Comparison of ENCODE assay signal across 20 cellular contexts in genomic region chr14:93749081-93749430, GRCh38. TPM values are rescaled to one million over a fixed set of nuclear protein-coding genes. Genes with fewer than 3 reads are reported as not detected.
"Had no signal": no experiment of that assay in that cellular context is flagged by ENCODE, and none has a peak within 500 bp of the region (broad histone marks: within the 10 kb centered on the region; RNA-seq: fewer than 3 reads in every experiment).

No MANE protein-coding gene starts in this region.

- ATAC-seq: activated naive CD8-positive, alpha-beta T cell treated with anti-CD3 and anti-CD28 coated beads, Interleukin-2, amount 50 U/mL, for 24 hours; effector memory CD8-positive, alpha-beta T cell; naive thymus-derived CD4-positive, alpha-beta T cell; stimulated activated effector memory CD8-positive, alpha-beta T cell treated with anti-CD3 and anti-CD28 coated beads, Interleukin-12 subunit alpha, Interleukin-12 subunit beta, amount 100 ng/mL, for 72 hours had no signal

- H3K27ac ChIP-seq: brain microvascular endothelial cell, skin epidermis had no signal

- H3K36me3 Mint-ChIP-seq: activated naive CD4-positive, alpha-beta T cell treated with anti-CD3 and anti-CD28 coated beads, Interleukin-2, amount 10 ng/mL, durations not matched to agents 7 days and 5 days; memory B cell; naive thymus-derived CD4-positive, alpha-beta T cell; stimulated activated effector memory CD8-positive, alpha-beta T cell treated with anti-CD3 and anti-CD28 coated beads, Interleukin-12 subunit alpha, Interleukin-12 subunit beta, amount 100 ng/mL, for 72 hours had no signal

- H3K36me3 ChIP-seq: brain microvascular endothelial cell had no signal

- H3K4me3 ChIP-seq: skin epidermis had no signal

- H3K9me3 Mint-ChIP-seq: activated naive CD4-positive, alpha-beta T cell treated with anti-CD3 and anti-CD28 coated beads, Interleukin-2, amount 10 ng/mL, durations not matched to agents 7 days and 5 days; activated naive CD8-positive, alpha-beta T cell treated with anti-CD3 and anti-CD28 coated beads, Interleukin-2, amount 50 U/mL, for 24 hours; dendritic cell treated with granulocyte-macrophage colony-stimulating factor and Interleukin-4, amounts not matched to agents 40 ng/mL and 50 ng/mL, for 4 days; effector memory CD8-positive, alpha-beta T cell; T-helper 1 cell treated with Interleukin-12 subunit alpha and Interleukin-12 subunit beta and Interleukin-4 antibody, amounts not matched to agents 30 μg/mL and 1 μg/mL, for 36 hours had no signal

- DNase-seq: activated CD4-positive, CD25-positive, alpha-beta regulatory T cell treated with anti-CD3 and anti-CD28 coated beads, Interleukin-2, amount 50 U/mL, for 72 hours; activated CD8-positive, alpha-beta memory T cell treated with anti-CD3 and anti-CD28 coated beads for 24 hours; activated CD8-positive, alpha-beta memory T cell treated with anti-CD3 and anti-CD28 coated beads, Interleukin-2, amount 50 U/mL, for 48 hours; activated effector memory CD4-positive, alpha-beta T cell treated with Interleukin-2 at 50 U/mL for 16 hours; activated naive CD4-positive, alpha-beta T cell treated with anti-CD3 and anti-CD28 coated beads, Interleukin-2, amount 10 ng/mL, durations not matched to agents 7 days and 5 days; activated naive CD8-positive, alpha-beta T cell treated with anti-CD3 and anti-CD28 coated beads, Interleukin-2, amount 50 U/mL, for 24 hours; activated T-cell treated with anti-CD3 and anti-CD28 coated beads, Interleukin-2, amount 50 U/mL, for 48 hours; brain microvascular endothelial cell; effector memory CD8-positive, alpha-beta T cell; naive thymus-derived CD4-positive, alpha-beta T cell; SHP77 treated with DMSO at 0.1 percent for 48 hours; stimulated activated CD4-positive, alpha-beta T cell treated with anti-CD3 and anti-CD28 coated beads, Interleukin-4, amount 100 ng/mL, for 24 hours had no signal

- H3K4me3 Mint-ChIP-seq: activated naive CD4-positive, alpha-beta T cell treated with anti-CD3 and anti-CD28 coated beads, Interleukin-2, amount 10 ng/mL, durations not matched to agents 7 days and 5 days; activated naive CD8-positive, alpha-beta T cell treated with anti-CD3 and anti-CD28 coated beads, Interleukin-2, amount 50 U/mL, for 24 hours; dendritic cell treated with granulocyte-macrophage colony-stimulating factor and Interleukin-4, amounts not matched to agents 40 ng/mL and 50 ng/mL, for 4 days; effector memory CD8-positive, alpha-beta T cell; memory B cell; naive thymus-derived CD4-positive, alpha-beta T cell; stimulated activated effector memory CD8-positive, alpha-beta T cell treated with anti-CD3 and anti-CD28 coated beads, Interleukin-12 subunit alpha, Interleukin-12 subunit beta, amount 100 ng/mL, for 72 hours; T-helper 1 cell treated with Interleukin-12 subunit alpha and Interleukin-12 subunit beta and Interleukin-4 antibody, amounts not matched to agents 30 μg/mL and 1 μg/mL, for 36 hours had no signal

- H3K27ac Mint-ChIP-seq: activated naive CD4-positive, alpha-beta T cell treated with anti-CD3 and anti-CD28 coated beads, Interleukin-2, amount 10 ng/mL, durations not matched to agents 7 days and 5 days; activated naive CD8-positive, alpha-beta T cell treated with anti-CD3 and anti-CD28 coated beads, Interleukin-2, amount 50 U/mL, for 24 hours; dendritic cell treated with granulocyte-macrophage colony-stimulating factor and Interleukin-4, amounts not matched to agents 40 ng/mL and 50 ng/mL, for 4 days; effector memory CD8-positive, alpha-beta T cell; memory B cell; naive thymus-derived CD4-positive, alpha-beta T cell; stimulated activated effector memory CD8-positive, alpha-beta T cell treated with anti-CD3 and anti-CD28 coated beads, Interleukin-12 subunit alpha, Interleukin-12 subunit beta, amount 100 ng/mL, for 72 hours; T-helper 1 cell treated with Interleukin-12 subunit alpha and Interleukin-12 subunit beta and Interleukin-4 antibody, amounts not matched to agents 30 μg/mL and 1 μg/mL, for 36 hours had no signal

- H3K4me1 Mint-ChIP-seq: activated naive CD4-positive, alpha-beta T cell treated with anti-CD3 and anti-CD28 coated beads, Interleukin-2, amount 10 ng/mL, durations not matched to agents 7 days and 5 days; activated naive CD8-positive, alpha-beta T cell treated with anti-CD3 and anti-CD28 coated beads, Interleukin-2, amount 50 U/mL, for 24 hours; memory B cell; stimulated activated effector memory CD8-positive, alpha-beta T cell treated with anti-CD3 and anti-CD28 coated beads, Interleukin-12 subunit alpha, Interleukin-12 subunit beta, amount 100 ng/mL, for 72 hours had no signal

- H3K27me3 ChIP-seq: brain microvascular endothelial cell had no signal

RNA-seq across cellular contexts. Expression of gene PRIMA1, which starts 39.2 kb away (rescaled TPM):
- total RNA-seq: chondrocyte; fibroblast of villous mesenchyme; glomerular endothelial cell; naive thymus-derived CD4-positive, alpha-beta T cell had no signal
- polyA plus RNA-seq: naive thymus-derived CD4-positive, alpha-beta T cell had no signal
